In the genomic region with DNA sequence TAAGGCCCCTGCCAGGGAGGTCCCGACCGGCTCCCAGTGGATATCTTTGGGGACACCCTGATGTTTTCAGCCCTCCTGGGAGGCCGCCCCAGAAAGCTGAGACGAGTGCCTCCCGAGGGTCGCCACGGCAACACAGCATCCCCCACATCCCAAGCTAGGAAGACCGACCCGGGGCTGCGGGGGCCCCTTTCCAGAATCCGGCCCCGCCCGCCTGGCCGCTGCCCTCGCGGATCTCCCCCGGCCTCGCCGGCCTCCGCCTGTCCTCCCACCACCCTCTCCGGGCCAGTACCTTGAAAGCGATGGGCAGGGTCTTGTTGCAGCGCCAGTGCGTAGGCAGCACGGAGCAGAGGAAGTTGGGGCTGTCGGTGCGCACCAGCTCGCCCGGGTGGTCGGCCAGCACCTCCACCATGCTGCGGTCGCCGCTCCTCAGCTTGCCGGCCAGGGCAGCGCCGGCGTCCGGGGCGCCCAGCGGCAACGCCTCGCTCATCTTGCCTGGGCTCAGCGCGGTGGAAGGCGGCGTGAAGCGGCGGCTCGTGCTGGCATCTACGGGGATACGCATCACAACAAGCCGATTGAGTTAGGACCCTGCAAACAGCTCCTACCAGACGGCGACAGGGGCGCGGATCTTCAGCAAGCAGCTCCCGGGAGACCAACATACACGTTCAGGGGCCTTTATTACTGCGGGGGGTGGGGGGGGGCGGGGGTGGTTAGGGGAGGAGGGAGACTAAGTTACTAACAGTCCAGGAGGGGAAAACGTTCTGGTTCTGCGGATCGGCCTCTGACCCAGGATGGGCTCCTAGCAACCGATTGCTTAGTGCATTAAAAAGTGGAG, we compare ENCODE assay signal across 8 cellular contexts.
DNase-seq lines count a peak whose midpoint lies in the region; ATAC-seq and TF ChIP-seq lines count a peak whose summit lies in the region.

No MANE protein-coding gene starts in this region.

- POLR2A ChIA-PET in GM10248 (lab: Yijun Ruan, JAX) = no interaction called here

- no peaks in the 10 kb centered on the region for H3K9me3 Mint-ChIP-seq in activated T-helper 2 cell treated with anti-CD3 and anti-CD28 coated beads, Interferon-gamma antibody, Interleukin-2, Interleukin-4, amounts not matched to agents 10 μg/mL and 5 μg/mL and 100 μg/mL, durations not matched to agents 14 hours and 24 hours and 36 hours

- in situ Hi-C loops in KBM-7 (cut with MboI; ENCODE audit: low pct_unique_long_range_greater_than_20kb, low sequenced_read_pairs) = no loop called here

- CTCF ChIA-PET in GM10248 (lab: Yijun Ruan, JAX) = interaction anchor here (0.9 to 4.2 kb wide), 11 partner anchors 10 to 514 kb away, joined by 3 to 22 read pairs (median 3); no protein-coding TSS in a partner anchor

- intact Hi-C loops in activated T-helper 2 cell treated with anti-CD3 and anti-CD28 coated beads, Interferon-gamma antibody, Interleukin-2, Interleukin-4, amounts not matched to agents 10 μg/mL and 5 μg/mL and 100 μg/mL, durations not matched to agents 14 hours and 24 hours and 36 hours (cut with micrococcal nuclease) = loop anchor here (5.0 to 10.0 kb wide), 4 partner anchors 139 to 948 kb away; no protein-coding TSS in a partner anchor
- intact Hi-C loops in heart left ventricle (cut with DNase I) = loop anchor here in 6 of 10 donors (5.0 to 10.0 kb wide), 12 partner anchors 139 to 1058 kb away; a partner anchor contains a TSS

- H3K27me3 Mint-ChIP-seq in activated T-helper 2 cell treated with anti-CD3 and anti-CD28 coated beads, Interferon-gamma antibody, Interleukin-2, Interleukin-4, amounts not matched to agents 10 μg/mL and 5 μg/mL and 100 μg/mL, durations not matched to agents 14 hours and 24 hours and 36 hours (ENCODE audit: low read depth) = no peaks in the 10 kb centered on the region

- H3K27ac Mint-ChIP-seq in activated T-helper 2 cell treated with anti-CD3 and anti-CD28 coated beads, Interferon-gamma antibody, Interleukin-2, Interleukin-4, amounts not matched to agents 10 μg/mL and 5 μg/mL and 100 μg/mL, durations not matched to agents 14 hours and 24 hours and 36 hours = peak overlapping the region; percentile 100

- H4K20me1 ChIP-seq in BLaER1 = peaks cover 100% of the 10 kb centered on the region

- H3K36me3 ChIP-seq in BLaER1 (peaks cover 45% of the 10 kb centered on the region; the same call in 1 of the 2 replicates), heart left ventricle (peaks cover 0 to 29% (median 0%) of the 10 kb centered on the region in 9 donors)

- DNase-seq in KBM-7 (peak; percentile 40), heart left ventricle (peak in 3 of 5 donors; percentile 21 to 68 (median 36)), retina (peak; percentile 80), GM10248 (ENCODE audit: extremely low spot score) (no peak)
- DNase-seq in activated T-helper 2 cell treated with anti-CD3 and anti-CD28 coated beads, Interferon-gamma antibody, Interleukin-2, Interleukin-4, amounts not matched to agents 10 μg/mL and 5 μg/mL and 100 μg/mL, durations not matched to agents 14 hours and 24 hours and 36 hours (ENCODE audit: low spot score) = peak; percentile 21

- H3K4me3 ChIP-seq in BLaER1 = peak overlapping the region; percentile 89
- peak overlapping the region; percentile 9 to 84 (median 66) for H3K4me3 ChIP-seq in heart left ventricle

- ATAC-seq in heart left ventricle = no peak
- ATAC-seq in GM21723 (IDR thresholded peaks at IDR 0.05; ENCODE audit: unreplicated experiment) = no peak
- no peak for ATAC-seq in activated CD4-positive, CD25-positive, alpha-beta regulatory T cell treated with anti-CD3 and anti-CD28 coated beads, Interleukin-2, amount 50 U/mL, for 24 hours

- H3K27ac ChIP-seq in BLaER1 = peak overlapping the region; percentile 92
- H3K27ac ChIP-seq in heart left ventricle = peak overlapping the region in 10 of 12 donors; percentile 31 to 98 (median 78)

- H3K9me3 ChIP-seq in BLaER1 = no peaks in the 10 kb centered on the region
- no peaks in the 10 kb centered on the region for H3K9me3 ChIP-seq in heart left ventricle

- H3K4me2 ChIP-seq in BLaER1 = peak overlapping the region; percentile 99

- H3K4me3 Mint-ChIP-seq in activated T-helper 2 cell treated with anti-CD3 and anti-CD28 coated beads, Interferon-gamma antibody, Interleukin-2, Interleukin-4, amounts not matched to agents 10 μg/mL and 5 μg/mL and 100 μg/mL, durations not matched to agents 14 hours and 24 hours and 36 hours (ENCODE audit: low read depth) = peak overlapping the region; percentile 98

- whole genome bisulfite sequencing in heart left ventricle, 4 donors = 2 to 4% (median 3%) methylated on average over 37 to 64 of the region's 64 CpGs

- H3K27me3 ChIP-seq in BLaER1 (no peaks in the 10 kb centered on the region), heart left ventricle (peaks cover 24 to 80% (median 60%) of the 10 kb centered on the region in 9 donors)

- H3K36me3 Mint-ChIP-seq in activated T-helper 2 cell treated with anti-CD3 and anti-CD28 coated beads, Interferon-gamma antibody, Interleukin-2, Interleukin-4, amounts not matched to agents 10 μg/mL and 5 μg/mL and 100 μg/mL, durations not matched to agents 14 hours and 24 hours and 36 hours (ENCODE audit: low read depth) = peaks cover 59% of the 10 kb centered on the region

- TF ChIP-seq POLR2A in heart left ventricle (IDR thresholded peaks at IDR 0.05) = no peak

- no peak for TF ChIP-seq CTCF in heart left ventricle (IDR thresholded peaks at IDR 0.05)
- TF ChIP-seq CTCF in GM10248 (IDR thresholded peaks at IDR 0.05; ENCODE audit: control extremely low read depth, extremely low read depth, low read depth, missing control alignments) = no peak

- H3K4me1 ChIP-seq in BLaER1 (peaks cover 39% of the 10 kb centered on the region), heart left ventricle (peaks cover 0 to 52% (median 15%) of the 10 kb centered on the region in 12 donors)

- H3K9ac ChIP-seq in BLaER1 = peak overlapping the region; percentile 90

- H3K4me1 Mint-ChIP-seq in activated T-helper 2 cell treated with anti-CD3 and anti-CD28 coated beads, Interferon-gamma antibody, Interleukin-2, Interleukin-4, amounts not matched to agents 10 μg/mL and 5 μg/mL and 100 μg/mL, durations not matched to agents 14 hours and 24 hours and 36 hours (ENCODE audit: low read depth) = peaks cover 42% of the 10 kb centered on the region
